In the genomic region with DNA sequence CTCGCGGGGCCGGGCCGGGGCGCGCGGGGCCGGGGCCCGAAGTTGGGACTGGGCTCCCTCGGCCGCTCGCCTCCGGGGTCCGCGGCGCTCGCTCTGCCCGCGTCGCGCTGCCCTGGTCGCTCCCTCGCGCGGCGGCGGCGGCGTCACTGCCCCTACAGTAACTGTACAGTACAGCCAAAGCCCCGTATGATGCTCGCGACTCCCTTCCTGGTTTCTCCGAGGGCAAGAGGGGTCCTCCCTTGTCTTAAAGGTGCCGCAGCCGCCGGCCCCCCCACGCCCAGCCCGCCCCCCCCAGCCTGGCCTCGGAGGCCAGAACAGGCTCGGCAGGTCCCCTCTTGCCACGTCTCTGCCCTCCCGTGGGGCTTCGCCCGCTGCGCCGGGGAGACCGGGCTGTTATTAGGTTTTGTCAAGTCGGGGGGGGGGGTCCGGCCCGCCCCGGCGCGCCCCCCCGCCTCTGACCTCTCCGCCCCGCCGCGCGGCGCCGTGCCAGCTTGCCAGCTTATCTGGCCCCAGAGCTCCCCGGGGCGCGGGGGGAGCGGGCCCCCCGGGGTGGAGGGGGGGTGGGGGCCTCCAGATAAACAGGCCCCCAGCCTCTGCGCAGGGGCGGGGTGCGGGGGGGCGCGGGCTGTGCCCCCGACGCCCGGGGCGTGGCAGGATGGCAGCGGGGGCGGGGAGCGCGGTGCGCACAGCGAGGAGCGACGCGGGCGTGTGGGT, we compare ENCODE assay signal across 8 cellular contexts. TPM values are rescaled to one million over a fixed set of nuclear protein-coding genes. Genes with fewer than 3 reads are reported as not detected.
DNase-seq lines count a peak whose midpoint lies in the region; ATAC-seq, FAIRE-seq and TF ChIP-seq lines count a peak whose summit lies in the region.

Gene ZBTB7A, minus strand, starts transcription at position 218 of the 714 bp plus-strand sequence. CDS start 11,667 bp downstream, outside the sequence.

- H3K27ac ChIP-seq in cardiac muscle cell = peak within 1 kb of the TSS; percentile 90
- H3K27ac ChIP-seq in pancreas = peak within 1 kb of the TSS; percentile 76 to 95 (median 86)

- H3K27me3 Mint-ChIP-seq in T-cell = no peaks in the 10 kb centered on the region
- H3K27me3 Mint-ChIP-seq in activated naive CD8-positive, alpha-beta T cell treated with anti-CD3 and anti-CD28 coated beads, Interleukin-2, amount 50 U/mL, for 24 hours = no peaks in the 10 kb centered on the region

- H3K9me3 ChIP-seq in cardiac muscle cell (ENCODE audit: low read depth) (no peaks in the 10 kb centered on the region), pancreas (no peaks in the 10 kb centered on the region)

- peak within 1 kb of the TSS; percentile 89 for H3K4me3 ChIP-seq in cardiac muscle cell
- H3K4me3 ChIP-seq in pancreas = peak within 1 kb of the TSS; percentile 67 to 95 (median 80)

- no peaks in the 10 kb centered on the region for H3K36me3 Mint-ChIP-seq in T-cell
- H3K36me3 Mint-ChIP-seq in activated naive CD8-positive, alpha-beta T cell treated with anti-CD3 and anti-CD28 coated beads, Interleukin-2, amount 50 U/mL, for 24 hours (ENCODE audit: low read depth) = peaks cover 4% of the 10 kb centered on the region

- DNase-seq in ELR (ENCODE audit: low read depth) = peak; percentile 82
- peak; percentile 84 for DNase-seq in MV-4-11 (lab: John Stamatoyannopoulos, UW)
- peak; percentile 69 to 87 (median 78) for DNase-seq in T-cell
- DNase-seq in activated naive CD8-positive, alpha-beta T cell treated with anti-CD3 and anti-CD28 coated beads, Interleukin-2, amount 50 U/mL, for 24 hours = peak; percentile 80
- peak; percentile 79 to 92 for DNase-seq in cardiac muscle cell (ENCODE audit: low read depth in 1 of 2, low spot score in 1 of 2)
- peak; percentile 79 to 91 (median 87) for DNase-seq in pancreas
- peak; percentile 66 for DNase-seq in urothelium cell line (ENCODE audit: low spot score)

- H3K4me1 ChIP-seq in cardiac muscle cell (ENCODE audit: low read depth) = peaks cover 3% of the 10 kb centered on the region
- peaks cover 15 to 25% (median 18%) of the 10 kb centered on the region in 3 donors for H3K4me1 ChIP-seq in pancreas

- CTCF ChIA-PET in T-cell (lab: Charles Lee) = interaction anchor here (0.6 to 1.0 kb wide), 6 partner anchors 22 to 82 kb away, joined by 3 to 6 read pairs (median 3); partner anchors contain the start of genes EEF2 (in 1 of the 2) and PIAS4 (in 1 of the 2)

- ATAC-seq in T-cell (replicated peaks in 1 of 4) (peak; percentile 38 to 47 (median 44)), pancreas (peak; percentile 33 to 52 (median 40)), GM21786 (IDR thresholded peaks at IDR 0.05; ENCODE audit: unreplicated experiment) (no peak)
- ATAC-seq in activated naive CD8-positive, alpha-beta T cell treated with anti-CD3 and anti-CD28 coated beads, Interleukin-2, amount 50 U/mL, for 24 hours = peak; percentile 49

- H3K4me1 Mint-ChIP-seq in T-cell = peaks cover 28 to 44% (median 41%) of the 10 kb centered on the region in 3 donors
- H3K4me1 Mint-ChIP-seq in activated naive CD8-positive, alpha-beta T cell treated with anti-CD3 and anti-CD28 coated beads, Interleukin-2, amount 50 U/mL, for 24 hours = peaks cover 36% of the 10 kb centered on the region

- peak within 1 kb of the TSS; percentile 90 to 92 for H3K27ac Mint-ChIP-seq in T-cell
- peak within 1 kb of the TSS; percentile 69 for H3K27ac Mint-ChIP-seq in activated naive CD8-positive, alpha-beta T cell treated with anti-CD3 and anti-CD28 coated beads, Interleukin-2, amount 50 U/mL, for 24 hours

- TF ChIP-seq CTCF in cardiac muscle cell (IDR thresholded peaks at IDR 0.05; ENCODE audit: low read depth, low read length) (no peak), pancreas (IDR thresholded peaks at IDR 0.05) (no peak)

- no peaks in the 10 kb centered on the region for H3K36me3 ChIP-seq in cardiac muscle cell
- H3K36me3 ChIP-seq in pancreas = no peaks in the 10 kb centered on the region

- H3K27me3 ChIP-seq in cardiac muscle cell (peaks cover 16% of the 10 kb centered on the region), pancreas (no peaks in the 10 kb centered on the region)

- peak within 1 kb of the TSS; percentile 80 to 89 (median 81) for H3K4me3 Mint-ChIP-seq in T-cell
- H3K4me3 Mint-ChIP-seq in activated naive CD8-positive, alpha-beta T cell treated with anti-CD3 and anti-CD28 coated beads, Interleukin-2, amount 50 U/mL, for 24 hours = peak within 1 kb of the TSS; percentile 77

- H3K9me3 Mint-ChIP-seq in T-cell = no peaks in the 10 kb centered on the region
- no peaks in the 10 kb centered on the region for H3K9me3 Mint-ChIP-seq in activated naive CD8-positive, alpha-beta T cell treated with anti-CD3 and anti-CD28 coated beads, Interleukin-2, amount 50 U/mL, for 24 hours

- FAIRE-seq in pancreas (lab: Jason Lieb, UNC) = no peak
- FAIRE-seq in urothelium cell line (lab: Jason Lieb, UNC) = peak; percentile 20

- intact Hi-C loops in pancreas (cut with DNase I) = no loop called here

- POLR2A ChIA-PET in T-cell (lab: Charles Lee) = interaction anchor here (0.6 to 1.0 kb wide), 6 partner anchors 11 to 180 kb away, joined by 3 to 15 read pairs (median 5); partner anchors contain the start of gene NMRK2 (in 1 of the 2)

- 0 to 1% methylated on average over 48 to 85 of the region's 85 CpGs for WGBS in pancreas, 2 donors

RNA-seq across cellular contexts. Expression of gene ZBTB7A, which starts in this region (rescaled TPM):
- 10 to 100 TPM; 43.6 to 85.7 (median 81.8) TPM for total RNA-seq in T-cell
- total RNA-seq in cardiac muscle cell = 14.6 and 20.5 TPM in 2 replicates
- 17.2 and 18.6 TPM in 2 replicates for polyA plus RNA-seq in cardiac muscle cell
- 10 to 100 TPM; 10.9 to 25.0 (median 15.6) TPM for total RNA-seq in pancreas
- 1 to 10 TPM; 6.1 to 9.3 TPM for polyA plus RNA-seq in pancreas
